25 cellular contexts compared by ENCODE assay signal in the genomic region with DNA sequence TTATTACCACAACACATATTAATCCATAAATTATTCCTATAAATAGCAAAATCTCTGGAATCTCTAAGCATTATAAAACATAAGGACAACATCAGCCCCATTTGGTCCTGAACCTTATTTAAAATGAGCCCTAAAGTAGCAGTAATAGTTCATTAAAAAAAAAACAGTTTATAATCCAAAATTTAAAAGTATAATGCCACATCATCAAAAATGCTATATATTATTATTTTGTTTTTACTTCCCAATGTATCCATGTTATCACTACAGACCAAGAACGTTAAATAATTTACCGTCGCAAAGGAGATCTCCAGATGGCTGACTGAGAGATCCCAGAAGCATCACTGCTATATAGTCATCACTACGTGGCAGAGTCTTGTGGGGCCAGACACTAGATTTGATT. TPM values are rescaled to one million over a fixed set of nuclear protein-coding genes. Genes with fewer than 3 reads are reported as not detected.
"Had no signal": no experiment of that assay in that cellular context is flagged by ENCODE, and none has a peak within 500 bp of the region (broad histone marks: within the 10 kb centered on the region; RNA-seq: fewer than 3 reads in every experiment).

No MANE protein-coding gene starts in this region.

- H3K9me3 Mint-ChIP-seq: activated CD4-positive, alpha-beta T cell treated with anti-CD3 and anti-CD28 coated beads, Interleukin-2, amount 10 ng/mL, durations not matched to agents 24 days and 14 days; activated naive CD4-positive, alpha-beta T cell treated with anti-CD3 and anti-CD28 coated beads, Interleukin-2, amount 10 ng/mL, durations not matched to agents 7 days and 5 days; activated naive CD8-positive, alpha-beta T cell treated with anti-CD3 and anti-CD28 coated beads, Interleukin-2, amount 10 ng/mL, durations not matched to agents 7 days and 5 days; activated T-helper 1 cell treated with anti-CD3 and anti-CD28 coated beads, Interleukin-12 subunit alpha, Interleukin-12 subunit beta, Interleukin-2, Interleukin-4 antibody, amounts not matched to agents 30 ng/mL and 10 ng/mL and 1 ng/mL, durations not matched to agents 14 hours and 24 hours and 36 hours; endodermal cell; mesothelial cell of epicardium; neural crest cell had no signal

- H3K36me3 Mint-ChIP-seq: activated CD4-positive, alpha-beta memory T cell treated with anti-CD3 and anti-CD28 coated beads for 36 hours; activated naive CD4-positive, alpha-beta T cell treated with anti-CD3 and anti-CD28 coated beads, Interleukin-2, amount 10 ng/mL, durations not matched to agents 7 days and 5 days; activated naive CD8-positive, alpha-beta T cell treated with anti-CD3 and anti-CD28 coated beads, Interleukin-2, amount 10 ng/mL, durations not matched to agents 7 days and 5 days; mesothelial cell of epicardium; naive thymus-derived CD4-positive, alpha-beta T cell had no signal

- H3K36me3 ChIP-seq: ascending aorta, right atrium auricular region, tibial nerve had no signal

- H3K27me3 ChIP-seq: ascending aorta, foreskin keratinocyte, right atrium auricular region, tibial nerve had no signal

- H3K4me3 ChIP-seq: ascending aorta, right atrium auricular region, tibial nerve had no signal

- H3K27ac ChIP-seq: ascending aorta, foreskin keratinocyte, right atrium auricular region, tibial nerve had no signal

- H3K27ac Mint-ChIP-seq: activated CD4-positive, alpha-beta memory T cell treated with anti-CD3 and anti-CD28 coated beads for 36 hours; activated CD4-positive, alpha-beta T cell treated with anti-CD3 and anti-CD28 coated beads, Interleukin-2, amount 10 ng/mL, durations not matched to agents 24 days and 14 days; activated naive CD4-positive, alpha-beta T cell treated with anti-CD3 and anti-CD28 coated beads, Interleukin-2, amount 10 ng/mL, durations not matched to agents 7 days and 5 days; activated naive CD8-positive, alpha-beta T cell treated with anti-CD3 and anti-CD28 coated beads, Interleukin-2, amount 10 ng/mL, durations not matched to agents 7 days and 5 days; activated T-helper 1 cell treated with anti-CD3 and anti-CD28 coated beads, Interleukin-12 subunit alpha, Interleukin-12 subunit beta, Interleukin-2, Interleukin-4 antibody, amounts not matched to agents 30 ng/mL and 10 ng/mL and 1 ng/mL, durations not matched to agents 14 hours and 24 hours and 36 hours; endodermal cell; mesothelial cell of epicardium; naive thymus-derived CD4-positive, alpha-beta T cell had no signal

- H3K4me1 Mint-ChIP-seq: activated CD4-positive, alpha-beta T cell treated with anti-CD3 and anti-CD28 coated beads, Interleukin-2, amount 10 ng/mL, durations not matched to agents 24 days and 14 days; activated naive CD4-positive, alpha-beta T cell treated with anti-CD3 and anti-CD28 coated beads, Interleukin-2, amount 10 ng/mL, durations not matched to agents 7 days and 5 days; activated naive CD8-positive, alpha-beta T cell treated with anti-CD3 and anti-CD28 coated beads, Interleukin-2, amount 10 ng/mL, durations not matched to agents 7 days and 5 days; endodermal cell; naive thymus-derived CD4-positive, alpha-beta T cell had no signal

- DNase-seq: activated CD4-positive, alpha-beta memory T cell treated with anti-CD3 and anti-CD28 coated beads for 36 hours; activated CD4-positive, alpha-beta T cell treated with anti-CD3 and anti-CD28 coated beads, Interleukin-2, amount 10 ng/mL, durations not matched to agents 24 days and 14 days; activated CD4-positive, CD25-positive, alpha-beta regulatory T cell treated with anti-CD3 and anti-CD28 coated beads, Interleukin-2, amount 50 U/mL, for 72 hours; activated CD8-positive, alpha-beta memory T cell treated with anti-CD3 and anti-CD28 coated beads, Interleukin-2, amount 50 U/mL, for 4 hours; activated effector memory CD4-positive, alpha-beta T cell treated with anti-CD3 and anti-CD28 coated beads, Interleukin-2, amount 50 U/mL, for 16 hours; activated naive CD4-positive, alpha-beta T cell treated with anti-CD3 and anti-CD28 coated beads, Interleukin-2, amount 10 ng/mL, durations not matched to agents 7 days and 5 days; activated naive CD8-positive, alpha-beta T cell treated with anti-CD3 and anti-CD28 coated beads, Interleukin-2, amount 10 ng/mL, durations not matched to agents 7 days and 5 days; activated T-cell treated with anti-CD3 and anti-CD28 coated beads, Interleukin-2, amount 50 U/mL, for 1 hour; caudate nucleus; endodermal cell; foreskin keratinocyte; left ventricle myocardium superior; naive thymus-derived CD4-positive, alpha-beta T cell; nucleus accumbens; stimulated activated CD4-positive, alpha-beta T cell treated with anti-CD3 and anti-CD28 coated beads, Interleukin-2, amount 100 ng/mL, for 48 hours; stimulated activated naive CD4-positive, alpha-beta T cell treated with Interleukin-2 at 50 U/mL for 16 hours; T-helper 2 cell had no signal

- ATAC-seq: esophagus mucosa; foreskin keratinocyte; naive thymus-derived CD4-positive, alpha-beta T cell had no signal

- H3K9me3 ChIP-seq: ascending aorta, right atrium auricular region, tibial nerve had no signal

- H3K4me1 ChIP-seq: ascending aorta, foreskin keratinocyte, right atrium auricular region, tibial nerve had no signal

- H3K4me3 Mint-ChIP-seq: activated CD4-positive, alpha-beta memory T cell treated with anti-CD3 and anti-CD28 coated beads for 36 hours; activated CD4-positive, alpha-beta T cell treated with anti-CD3 and anti-CD28 coated beads, Interleukin-2, amount 10 ng/mL, durations not matched to agents 24 days and 14 days; activated naive CD4-positive, alpha-beta T cell treated with anti-CD3 and anti-CD28 coated beads, Interleukin-2, amount 10 ng/mL, durations not matched to agents 7 days and 5 days; activated naive CD8-positive, alpha-beta T cell treated with anti-CD3 and anti-CD28 coated beads, Interleukin-2, amount 10 ng/mL, durations not matched to agents 7 days and 5 days; activated T-helper 1 cell treated with anti-CD3 and anti-CD28 coated beads, Interleukin-12 subunit alpha, Interleukin-12 subunit beta, Interleukin-2, Interleukin-4 antibody, amounts not matched to agents 30 ng/mL and 10 ng/mL and 1 ng/mL, durations not matched to agents 14 hours and 24 hours and 36 hours; endodermal cell; mesothelial cell of epicardium; naive thymus-derived CD4-positive, alpha-beta T cell; neural crest cell had no signal

- H3K27me3 Mint-ChIP-seq: activated CD4-positive, alpha-beta memory T cell treated with anti-CD3 and anti-CD28 coated beads for 36 hours; activated CD4-positive, alpha-beta T cell treated with anti-CD3 and anti-CD28 coated beads, Interleukin-2, amount 10 ng/mL, durations not matched to agents 24 days and 14 days; activated naive CD4-positive, alpha-beta T cell treated with anti-CD3 and anti-CD28 coated beads, Interleukin-2, amount 10 ng/mL, durations not matched to agents 7 days and 5 days; activated naive CD8-positive, alpha-beta T cell treated with anti-CD3 and anti-CD28 coated beads, Interleukin-2, amount 10 ng/mL, durations not matched to agents 7 days and 5 days; naive thymus-derived CD4-positive, alpha-beta T cell had no signal

RNA-seq across cellular contexts. Expression of gene GUCY1A2, which starts 19.6 kb away (rescaled TPM):
- total RNA-seq: activated CD4-positive, alpha-beta memory T cell treated with anti-CD3 and anti-CD28 coated beads for 36 hours; activated CD4-positive, alpha-beta T cell treated with anti-CD3 and anti-CD28 coated beads, Interleukin-2, amount 10 ng/mL, durations not matched to agents 24 days and 14 days; activated CD8-positive, alpha-beta memory T cell treated with anti-CD3 and anti-CD28 coated beads for 36 hours; activated naive CD8-positive, alpha-beta T cell treated with anti-CD3 and anti-CD28 coated beads, Interleukin-2, amount 10 ng/mL, durations not matched to agents 7 days and 5 days; activated T-helper 1 cell treated with anti-CD3 and anti-CD28 coated beads, Interleukin-12 subunit alpha, Interleukin-12 subunit beta, Interleukin-2, Interleukin-4 antibody, amounts not matched to agents 30 ng/mL and 10 ng/mL and 1 ng/mL, durations not matched to agents 14 hours and 24 hours and 36 hours; foreskin keratinocyte had no signal
- polyA plus RNA-seq: foreskin keratinocyte; naive thymus-derived CD4-positive, alpha-beta T cell had no signal
